ENCODE assay signal across 1 cellular context in genomic region chr10:63208981-63209380, GRCh38.
TF ChIP-seq lines count a peak whose summit lies in the region.

No MANE protein-coding gene starts in this region.

TF ChIP-seq in IMR-90, 13 proteins besides CTCF, POLR2A, EP300 and RAD21 (continued from another document):
- TF ChIP-seq USF2 (IDR thresholded peaks at IDR 0.05; ENCODE audit: low read depth, low read length), result no peak
- TF ChIP-seq CHD1 (IDR thresholded peaks at IDR 0.05; ENCODE audit: low read depth, low read length), result no peak
TF ChIP-seq in IMR-90: peak in this region for 0.
